ENCODE assay signal across 1 cellular context in the genomic region with DNA sequence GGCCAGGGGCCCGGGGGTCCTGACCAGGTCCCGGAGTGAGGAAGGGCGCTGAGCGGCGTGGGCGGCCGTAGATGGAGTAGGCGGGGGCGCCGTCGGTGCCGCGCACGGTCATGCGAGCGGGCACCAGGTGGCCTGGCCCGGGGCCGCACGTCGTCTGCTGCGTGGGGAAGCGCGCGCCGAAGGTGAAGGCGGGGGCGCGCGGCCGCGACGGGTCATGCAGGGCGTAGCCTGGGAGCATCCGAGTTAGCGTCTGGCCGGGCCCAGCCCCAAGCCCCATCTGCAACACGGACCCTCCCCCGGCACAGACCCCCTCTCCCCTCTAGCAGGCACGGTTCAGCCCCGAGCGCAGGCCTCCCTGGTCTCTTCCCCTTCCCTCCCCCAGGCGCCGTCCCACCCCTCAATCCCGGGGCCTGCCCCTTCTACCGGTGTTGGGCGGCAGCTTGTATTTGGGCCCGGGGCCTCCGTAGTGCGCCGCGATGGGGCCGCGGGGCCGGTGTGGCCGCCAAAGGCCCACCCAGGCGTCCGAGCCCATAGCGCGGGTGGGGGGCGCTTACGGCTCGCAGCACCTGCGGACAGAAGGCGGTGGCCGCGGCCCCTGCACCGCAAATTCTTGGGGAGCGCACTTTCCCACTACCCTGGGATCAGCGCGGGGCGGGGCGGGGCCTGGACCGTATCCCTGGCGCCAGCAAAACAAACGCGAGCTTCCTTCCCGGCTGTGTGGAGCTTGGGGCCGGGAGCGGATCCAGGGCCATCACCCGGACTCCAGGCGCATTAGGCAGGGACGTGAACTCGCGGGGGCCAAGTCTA.
TF ChIP-seq lines count a peak whose summit lies in the region.

No MANE protein-coding gene starts in this region.

TF ChIP-seq in GM23338, 12 proteins besides CTCF, POLR2A, EP300 and RAD21:
- TF ChIP-seq EZH2 (IDR thresholded peaks at IDR 0.05; ENCODE audit: low read depth, unreplicated experiment) (peak; percentile 57), NANOG (IDR thresholded peaks at IDR 0.05; ENCODE audit: borderline replicate concordance) (no peak)
